In genomic region chr1:212613440-212614335, GRCh38 we compare ENCODE assay signal across 14 cellular contexts. TPM values are rescaled to one million over a fixed set of nuclear protein-coding genes. Genes with fewer than 3 reads are reported as not detected.
DNase-seq lines count a peak whose midpoint lies in the region; ATAC-seq and TF ChIP-seq lines count a peak whose summit lies in the region.
"Had no signal": no experiment of that assay in that cellular context is flagged by ENCODE, and none has a peak within 500 bp of the region (broad histone marks: within the 10 kb centered on the region; RNA-seq: fewer than 3 reads in every experiment).

No MANE protein-coding gene starts in this region.

- H3K4me3 Mint-ChIP-seq in activated CD4-positive, alpha-beta memory T cell treated with anti-CD3 and anti-CD28 coated beads for 36 hours = no peak overlapping the region

- H3K36me3 Mint-ChIP-seq in activated CD4-positive, alpha-beta memory T cell treated with anti-CD3 and anti-CD28 coated beads for 36 hours = peaks cover 76% of the 10 kb centered on the region

- CTCF ChIA-PET in activated CD4-positive, alpha-beta memory T cell treated with anti-CD3 and anti-CD28 coated beads for 36 hours (lab: Charles Lee) = interaction anchor here (0.5 to 1.9 kb wide), 9 partner anchors 17 to 244 kb away, joined by 3 to 5 read pairs (median 4); partner anchors contain the start of gene FLVCR1

- peak; percentile 2 for TF ChIP-seq CTCF in foreskin keratinocyte (conservative IDR thresholded peaks at IDR 0.05)

- H3K9me3 Mint-ChIP-seq in activated CD4-positive, alpha-beta memory T cell treated with anti-CD3 and anti-CD28 coated beads for 36 hours = no peaks in the 10 kb centered on the region
- H3K9me3 Mint-ChIP-seq: activated naive CD4-positive, alpha-beta T cell treated with anti-CD3 and anti-CD28 coated beads, Interleukin-2, amount 50 U/mL, for 72 hours had no signal

- peaks cover 46% of the 10 kb centered on the region for H3K4me1 Mint-ChIP-seq in activated CD4-positive, alpha-beta memory T cell treated with anti-CD3 and anti-CD28 coated beads for 36 hours (ENCODE audit: low read depth)

- intact Hi-C loops in activated CD4-positive, alpha-beta memory T cell treated with anti-CD3 and anti-CD28 coated beads for 36 hours (cut with micrococcal nuclease) = no loop called here

- no peaks in the 10 kb centered on the region for H3K4me1 ChIP-seq in foreskin keratinocyte

- in situ Hi-C loops in Caki2 (cut with HindIII; ENCODE audit: low pct_unique_long_range_greater_than_20kb, low sequenced_read_pairs) = no loop called here

- POLR2A ChIA-PET in activated CD4-positive, alpha-beta memory T cell treated with anti-CD3 and anti-CD28 coated beads for 36 hours (lab: Charles Lee) = interaction anchor here (1.0 to 1.4 kb wide), 3 partner anchors 47 to 578 kb away, joined by 3 to 4 read pairs (median 4); partner anchors contain the start of genes DTL and INTS7

- no peaks in the 10 kb centered on the region for H3K27me3 Mint-ChIP-seq in activated CD4-positive, alpha-beta memory T cell treated with anti-CD3 and anti-CD28 coated beads for 36 hours

- ATAC-seq in GM18502 (IDR thresholded peaks at IDR 0.05; ENCODE audit: poor library complexity, unreplicated experiment) (peak; percentile 17), foreskin keratinocyte (peak; percentile 3)

- H3K27ac ChIP-seq in foreskin keratinocyte = no peak overlapping the region
- H3K27ac ChIP-seq: BLaER1 had no signal

- H3K27me3 ChIP-seq in foreskin keratinocyte = peaks cover 9% of the 10 kb centered on the region

- DNase-seq in Caki2 (ENCODE audit: low read depth) = peak; percentile 31
- DNase-seq in activated CD4-positive, alpha-beta memory T cell treated with anti-CD3 and anti-CD28 coated beads for 36 hours = peak; percentile 31
- DNase-seq in foreskin keratinocyte = peak; percentile 27 to 47
- no peak for DNase-seq in effector CD4-positive, alpha-beta T cell
- DNase-seq in GM19238 (ENCODE audit: insufficient read length, low spot score) = no peak
- DNase-seq in NCI-H128 (lab: John Stamatoyannopoulos, UW; ENCODE audit: unreplicated experiment) = no peak
- DNase-seq in stimulated activated CD4-positive, alpha-beta T cell treated with anti-CD3 and anti-CD28 coated beads, Interleukin-12 subunit alpha, Interleukin-12 subunit beta, amount 100 ng/mL, for 4 hours = no peak
- DNase-seq: activated CD4-positive, alpha-beta T cell treated with anti-CD3 and anti-CD28 coated beads, Interleukin-2, amount 50 U/mL, for 4 hours; Karpas-422; stimulated activated CD4-positive, alpha-beta T cell treated with anti-CD3 and anti-CD28 coated beads, Interleukin-4, amount 100 ng/mL, for 1 hour; stimulated activated naive CD4-positive, alpha-beta T cell had no signal

- H3K27ac Mint-ChIP-seq in activated CD4-positive, alpha-beta memory T cell treated with anti-CD3 and anti-CD28 coated beads for 36 hours = peak overlapping the region; percentile 60

RNA-seq across cellular contexts. Expression of gene ATF3, which starts 5.1 kb away (rescaled TPM):
- 30.0 and 39.7 TPM in 2 replicates for total RNA-seq in Caki2 (2014; rRNA removed; shearing (Covaris generic); ENCODE audit: low replicate concordance)
- total RNA-seq in activated CD4-positive, alpha-beta memory T cell treated with anti-CD3 and anti-CD28 coated beads for 36 hours = 10 to 100 TPM; 49.7 to 51.5 TPM
- 3.3 and 5.4 TPM in 2 replicates for total RNA-seq in foreskin keratinocyte
- polyA plus RNA-seq in foreskin keratinocyte = 3.3 and 4.8 TPM in 2 replicates

Comparison
In these comparisons a context has a peak if more than half of its experiments do, and no peak if none do; other contexts are left out.
1. DNase-seq: peak in Caki2 (single experiment), activated CD4-positive, alpha-beta memory T cell treated with anti-CD3 and anti-CD28 coated beads for 36 hours (single experiment) and foreskin keratinocyte (2 of 2); none in effector CD4-positive, alpha-beta T cell (single experiment), GM19238 (single experiment), NCI-H128 (single experiment) and stimulated activated CD4-positive, alpha-beta T cell treated with anti-CD3 and anti-CD28 coated beads, Interleukin-12 subunit alpha, Interleukin-12 subunit beta, amount 100 ng/mL, for 4 hours (single experiment).